In the genomic region with DNA sequence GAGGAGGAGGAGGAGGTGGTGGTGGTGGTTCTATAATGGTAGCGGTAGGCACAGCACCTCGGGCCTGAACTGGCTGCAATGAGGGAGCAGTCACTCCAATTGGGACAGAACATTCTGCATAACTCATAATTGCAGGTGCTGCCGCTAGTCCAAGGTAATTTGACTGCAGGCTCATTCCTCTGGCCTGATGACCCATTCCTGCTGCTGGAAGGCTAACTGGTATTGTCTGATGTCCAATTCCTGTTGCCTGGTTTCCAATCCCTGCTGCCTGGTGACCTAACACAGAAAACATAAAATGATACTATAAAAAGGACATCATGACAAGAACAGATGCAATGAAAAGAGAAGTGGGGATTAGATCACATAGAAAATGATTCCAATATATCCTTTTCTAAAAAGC, we compare ENCODE assay signal across 21 cellular contexts. TPM values are rescaled to one million over a fixed set of nuclear protein-coding genes. Genes with fewer than 3 reads are reported as not detected.
"Had no signal": no experiment of that assay in that cellular context is flagged by ENCODE, and none has a peak within 500 bp of the region (broad histone marks: within the 10 kb centered on the region; RNA-seq: fewer than 3 reads in every experiment).

No MANE protein-coding gene starts in this region.

- H3K4me2 ChIP-seq: smooth muscle cell had no signal

- ATAC-seq: body of pancreas had no signal

- H3K27ac Mint-ChIP-seq: activated B cell treated with CpG ODN at 0.5 μM for 24 hours; activated CD4-positive, alpha-beta T cell treated with anti-CD3 and anti-CD28 coated beads, Interleukin-2, amount 10 ng/mL, durations not matched to agents 24 days and 14 days; dendritic cell treated with granulocyte-macrophage colony-stimulating factor and Interleukin-4, amounts not matched to agents 40 ng/mL and 50 ng/mL, for 4 days; T-helper 1 cell treated with Interleukin-12 subunit alpha and Interleukin-12 subunit beta and Interleukin-4 antibody, amounts not matched to agents 30 μg/mL and 1 μg/mL, for 36 hours; type B pancreatic cell had no signal

- H3K27ac ChIP-seq: neutrophil had no signal

- H3K9me3 Mint-ChIP-seq: activated B cell treated with CpG ODN at 0.5 μM for 24 hours; activated CD4-positive, alpha-beta T cell treated with anti-CD3 and anti-CD28 coated beads, Interleukin-2, amount 10 ng/mL, durations not matched to agents 24 days and 14 days; dendritic cell treated with granulocyte-macrophage colony-stimulating factor and Interleukin-4, amounts not matched to agents 40 ng/mL and 50 ng/mL, for 4 days; naive B cell; T-helper 1 cell treated with Interleukin-12 subunit alpha and Interleukin-12 subunit beta and Interleukin-4 antibody, amounts not matched to agents 30 μg/mL and 1 μg/mL, for 36 hours; type B pancreatic cell had no signal

- H3K9me3 ChIP-seq: body of pancreas, neutrophil had no signal

- H3K4me3 ChIP-seq: body of pancreas, smooth muscle cell had no signal

- DNase-seq: activated B cell treated with CpG ODN at 0.5 μM for 24 hours; activated CD4-positive, alpha-beta T cell treated with anti-CD3 and anti-CD28 coated beads, Interleukin-2, amount 10 ng/mL, durations not matched to agents 24 days and 14 days; activated CD8-positive, alpha-beta memory T cell treated with anti-CD3 and anti-CD28 coated beads for 24 hours; activated naive CD4-positive, alpha-beta T cell treated with Interleukin-2 at 50 U/mL for 16 hours; amniotic stem cell; body of pancreas; central memory CD4-positive, alpha-beta T cell; effector memory CD4-positive, alpha-beta T cell; foreskin fibroblast; glutamatergic neuron; mammary epithelial cell; naive B cell; retina; stimulated activated CD4-positive, alpha-beta T cell treated with anti-CD3 and anti-CD28 coated beads, Interleukin-4, amount 100 ng/mL, for 4 hours; stimulated activated CD8-positive, alpha-beta memory T cell treated with anti-CD3 and anti-CD28 coated beads, Interleukin-4, amount 100 ng/mL, for 48 hours; stimulated activated naive CD4-positive, alpha-beta T cell treated with Interleukin-2 at 50 U/mL for 16 hours had no signal

- H3K4me1 Mint-ChIP-seq: activated B cell treated with CpG ODN at 0.5 μM for 24 hours; activated CD4-positive, alpha-beta T cell treated with anti-CD3 and anti-CD28 coated beads, Interleukin-2, amount 10 ng/mL, durations not matched to agents 24 days and 14 days; naive B cell had no signal

- H3K27me3 Mint-ChIP-seq: activated B cell treated with CpG ODN at 0.5 μM for 24 hours; activated CD4-positive, alpha-beta T cell treated with anti-CD3 and anti-CD28 coated beads, Interleukin-2, amount 10 ng/mL, durations not matched to agents 24 days and 14 days; dendritic cell treated with granulocyte-macrophage colony-stimulating factor and Interleukin-4, amounts not matched to agents 40 ng/mL and 50 ng/mL, for 4 days; naive B cell; type B pancreatic cell had no signal

- H3K27me3 ChIP-seq: body of pancreas, neutrophil had no signal

- H3K4me3 Mint-ChIP-seq: activated B cell treated with CpG ODN at 0.5 μM for 24 hours; activated CD4-positive, alpha-beta T cell treated with anti-CD3 and anti-CD28 coated beads, Interleukin-2, amount 10 ng/mL, durations not matched to agents 24 days and 14 days; dendritic cell treated with granulocyte-macrophage colony-stimulating factor and Interleukin-4, amounts not matched to agents 40 ng/mL and 50 ng/mL, for 4 days; naive B cell; T-helper 1 cell treated with Interleukin-12 subunit alpha and Interleukin-12 subunit beta and Interleukin-4 antibody, amounts not matched to agents 30 μg/mL and 1 μg/mL, for 36 hours; type B pancreatic cell had no signal

RNA-seq across cellular contexts. Expression of a gene that starts 7.9 kb away (rescaled TPM):
- polyA plus RNA-seq: smooth muscle cell had no signal
